ENCODE assay signal across 24 cellular contexts in the genomic region with DNA sequence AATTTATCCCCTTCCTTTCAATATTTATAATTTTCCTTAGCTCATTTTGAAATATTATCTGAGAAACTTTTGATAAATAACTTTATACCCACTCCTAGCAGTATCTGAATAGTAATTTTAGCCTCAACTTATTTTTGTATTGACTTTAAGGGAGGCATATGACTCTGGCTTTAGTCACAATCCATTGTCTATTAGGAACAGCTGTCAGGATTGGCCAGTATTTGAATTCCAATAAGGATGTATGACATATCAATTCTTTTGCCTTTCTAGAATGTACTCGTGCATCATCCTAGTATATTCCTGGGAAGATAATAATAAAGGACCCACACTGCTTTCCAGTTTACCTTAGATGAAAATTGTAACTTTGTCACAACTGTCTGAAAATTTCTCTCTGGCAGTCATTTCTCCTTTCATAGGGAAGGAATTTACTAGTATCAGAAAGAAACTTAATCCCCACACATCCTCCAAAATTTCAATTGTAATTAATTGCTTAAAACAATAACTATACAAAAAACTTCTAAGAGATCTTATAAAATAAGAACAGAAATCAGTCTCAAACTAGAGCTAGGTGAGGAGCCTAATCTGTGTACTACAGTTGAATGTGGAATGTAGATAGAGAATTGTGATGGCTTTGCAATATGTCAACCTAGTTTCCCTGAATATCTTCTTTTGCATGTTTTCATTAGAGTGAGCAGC.
DNase-seq lines count a peak whose midpoint lies in the region; FAIRE-seq and TF ChIP-seq lines count a peak whose summit lies in the region.
"Had no signal": no experiment of that assay in that cellular context is flagged by ENCODE, and none has a peak within 500 bp of the region (broad histone marks: within the 10 kb centered on the region; RNA-seq: fewer than 3 reads in every experiment).

No MANE protein-coding gene starts in this region.

- DNase-seq in DMS53 (lab: John Stamatoyannopoulos, UW) (peak; percentile 21), DMS53 treated with DMSO at 0.1 percent for 48 hours (lab: John Stamatoyannopoulos, UW; ENCODE audit: unreplicated experiment) (no peak), bronchial epithelial cell (ENCODE audit: low read depth) (peak; percentile 15), smooth muscle cell (lab: John Stamatoyannopoulos, UW; ENCODE audit: unreplicated experiment) (no peak), RKO (ENCODE audit: low spot score) (no peak), NCI-H748 (lab: John Stamatoyannopoulos, UW; ENCODE audit: unreplicated experiment) (no peak), NCI-H2171 treated with DMSO at 0.1 percent for 48 hours (lab: John Stamatoyannopoulos, UW) (no peak)
- DNase-seq: activated CD4-positive, alpha-beta memory T cell treated with anti-CD3 and anti-CD28 coated beads, Interleukin-2, amount 10 ng/mL, durations not matched to agents 7 days and 5 days; activated naive CD4-positive, alpha-beta T cell treated with anti-CD3 and anti-CD28 coated beads, Interleukin-2, amount 50 U/mL, for 16 hours; activated T-cell treated with anti-CD3 and anti-CD28 coated beads, Interleukin-2, amount 50 U/mL, for 48 hours; GF-D8; glutamatergic neuron; immature natural killer cell; lower lobe of right lung; naive thymus-derived CD4-positive, alpha-beta T cell; NCI-H1694; NCI-H226; NK-92 treated with Interleukin-12 subunit alpha and Interleukin-12 subunit beta, amount 100 ng/mL, for 24 hours; T-cell had no signal

- H3K4me1 ChIP-seq in smooth muscle cell (ENCODE audit: low read depth), result no peaks in the 10 kb centered on the region
- H3K4me1 ChIP-seq: lower lobe of right lung had no signal

- H3K36me3 ChIP-seq in bronchial epithelial cell (ENCODE audit: control insufficient read depth, insufficient read depth, low read length) (no peaks in the 10 kb centered on the region), smooth muscle cell (ENCODE audit: low read depth) (no peaks in the 10 kb centered on the region)
- H3K36me3 ChIP-seq: lower lobe of right lung, thoracic aorta had no signal

- no peaks in the 10 kb centered on the region for H3K79me2 ChIP-seq in smooth muscle cell (ENCODE audit: low read depth)

- peak overlapping the region; percentile 46 for H3K4me2 ChIP-seq in smooth muscle cell

- H3K9me3 ChIP-seq in smooth muscle cell (replicated peaks; ENCODE audit: low read depth), result no peaks in the 10 kb centered on the region
- H3K9me3 ChIP-seq: lower lobe of right lung, thoracic aorta had no signal

- no peaks in the 10 kb centered on the region for H3F3A ChIP-seq in smooth muscle cell (ENCODE audit: low read depth)

- FAIRE-seq in bronchial epithelial cell (lab: Jason Lieb, UNC) (no peak), islet of Langerhans (lab: Jason Lieb, UNC) (peak; percentile 30)
- FAIRE-seq: D721Med, GM12892 had no signal

- no peak overlapping the region for H3K27ac ChIP-seq in smooth muscle cell (ENCODE audit: low read depth)
- H3K27ac ChIP-seq: 22Rv1, lower lobe of right lung, thoracic aorta had no signal

- H3K4me3 ChIP-seq in bronchial epithelial cell (ENCODE audit: low read depth, low read length), result no peak overlapping the region
- no peak overlapping the region for H3K4me3 ChIP-seq in smooth muscle cell
- H3K4me3 ChIP-seq: lower lobe of right lung, thoracic aorta had no signal

- H3K9ac ChIP-seq in smooth muscle cell (ENCODE audit: low read depth), result no peak overlapping the region

- H4K20me1 ChIP-seq in smooth muscle cell (ENCODE audit: low read depth), result no peaks in the 10 kb centered on the region

- WGBS in smooth muscle cell (ENCODE audit: low lambda C conversion rate), result 83% methylated on average over 1 of the region's 1 CpG

- H2AFZ ChIP-seq in smooth muscle cell (ENCODE audit: low read depth), result peak overlapping the region; percentile 87

- TF ChIP-seq CTCF in bronchial epithelial cell (IDR thresholded peaks at IDR 0.05; ENCODE audit: insufficient read depth, low read length, severe bottlenecking), result no peak
- TF ChIP-seq CTCF in smooth muscle cell (IDR thresholded peaks at IDR 0.05; ENCODE audit: borderline replicate concordance, insufficient read depth, poor library complexity, severe bottlenecking), result no peak

- H3K27me3 ChIP-seq in bronchial epithelial cell (ENCODE audit: control insufficient read depth, insufficient read depth, low read length) (no peaks in the 10 kb centered on the region), smooth muscle cell (ENCODE audit: low read depth) (no peaks in the 10 kb centered on the region)

Comparison
In these comparisons a context has a peak if more than half of its experiments do, and no peak if none do; other contexts are left out.
1. DNase-seq: peak in DMS53 (single experiment) and bronchial epithelial cell (single experiment); none in DMS53 treated with DMSO at 0.1 percent for 48 hours (single experiment), smooth muscle cell (single experiment), RKO (single experiment), NCI-H748 (single experiment) and NCI-H2171 treated with DMSO at 0.1 percent for 48 hours (single experiment).